In genomic region chr16:56914896-56915295, GRCh38 we compare ENCODE assay signal across 30 cellular contexts. TPM values are rescaled to one million over a fixed set of nuclear protein-coding genes. Genes with fewer than 3 reads are reported as not detected.
A peak's percentile ranks its signal among the peaks of the same experiment; 100 is the strongest.
DNase-seq lines count a peak whose midpoint lies in the region; ATAC-seq, FAIRE-seq and TF ChIP-seq lines count a peak whose summit lies in the region.
"Had no signal": no experiment of that assay in that cellular context is flagged by ENCODE, and none has a peak within 500 bp of the region (broad histone marks: within the 10 kb centered on the region; RNA-seq: fewer than 3 reads in every experiment).

No MANE protein-coding gene starts in this region.

- H3K27ac ChIP-seq in heart right ventricle, result peak overlapping the region in 8 of 10 donors; percentile 0 to 71 (median 49)
- peak overlapping the region; percentile 20 to 61 for H3K27ac ChIP-seq in kidney (ENCODE audit: low read depth in 2 of 2, low read length in 2 of 2)
- H3K27ac ChIP-seq in sigmoid colon, result no peak overlapping the region
- H3K27ac ChIP-seq: colonic mucosa had no signal

- TF ChIP-seq CTCF in heart right ventricle (IDR thresholded peaks at IDR 0.05) (no peak), kidney (IDR thresholded peaks at IDR 0.05; ENCODE audit: borderline replicate concordance, extremely low read depth, insufficient read depth) (no peak), sigmoid colon (IDR thresholded peaks at IDR 0.05) (no peak), GM20000 (IDR thresholded peaks at IDR 0.05; ENCODE audit: extremely low read depth, missing control alignments) (no peak)

- H3K9ac ChIP-seq in kidney (ENCODE audit: low read length in 2 of 2), result no peak overlapping the region

- H3K4me1 ChIP-seq in heart right ventricle, result peaks cover 5 to 79% (median 54%) of the 10 kb centered on the region in 9 donors
- peaks cover 12 to 22% of the 10 kb centered on the region in 2 donors for H3K4me1 ChIP-seq in kidney (ENCODE audit: control insufficient read depth in 1 of 2, insufficient read depth in 1 of 2, low read depth in 1 of 2, low read length in 2 of 2)
- H3K4me1 ChIP-seq in sigmoid colon, result no peaks in the 10 kb centered on the region
- H3K4me1 ChIP-seq: colonic mucosa had no signal

- intact Hi-C loops in heart right ventricle (cut with DNase I) (loop anchor here in 1 of 10 donors (5.0 kb wide), 1 partner anchor 43 kb away; no protein-coding TSS in a partner anchor), Right ventricle myocardium inferior (cut with DNase I) (loop anchor here (5.0 kb wide), 1 partner anchor 48 kb away; the partner anchor contains the start of gene SLC12A3), kidney (cut with DNase I) (no loop called here), sigmoid colon (cut with DNase I) (no loop called here)

- TF ChIP-seq POLR2A in sigmoid colon (IDR thresholded peaks at IDR 0.05), result no peak

- no peak for DNase-seq in heart right ventricle
- DNase-seq in Right ventricle myocardium inferior (ENCODE audit: missing footprints), result no peak
- DNase-seq in kidney, result no peak
- peak; percentile 18 for DNase-seq in sigmoid colon
- no peak for DNase-seq in NCI-H2081 (lab: John Stamatoyannopoulos, UW)
- DNase-seq in NCI-H2196 (lab: John Stamatoyannopoulos, UW; ENCODE audit: unreplicated experiment), result no peak
- DNase-seq in GM20000 (ENCODE audit: low spot score), result no peak
- DNase-seq: activated CD4-positive, alpha-beta T cell treated with anti-CD3 and anti-CD28 coated beads for 1 hour; activated CD8-positive, alpha-beta T cell treated with anti-CD3 and anti-CD28 coated beads, Interleukin-2, amount 10 ng/mL, durations not matched to agents 7 days and 5 days; activated effector memory CD4-positive, alpha-beta T cell treated with anti-CD3 and anti-CD28 coated beads, Interleukin-2, amount 50 U/mL, for 16 hours; activated T-cell treated with anti-CD3 and anti-CD28 coated beads for 4 hours; Caco-2; colonic mucosa; DMS79 treated with DMSO at 0.1 percent for 48 hours; Karpas-422; NCI-H1694 treated with DMSO at 0.1 percent for 48 hours; NCI-H2171 treated with DMSO at 0.1 percent for 48 hours; NCI-H526; retina; stimulated activated naive CD8-positive, alpha-beta T cell treated with anti-CD3 and anti-CD28 coated beads, Interleukin-15, amount 100 ng/mL, for 72 hours; transverse colon had no signal

- 85 to 97% methylated on average over 7 of the region's 7 CpGs for whole genome bisulfite sequencing in heart right ventricle, 2 donors
- 84 to 99% methylated on average over 7 of the region's 7 CpGs for WGBS in sigmoid colon, 2 donors

- FAIRE-seq in kidney (lab: Jason Lieb, UNC), result no peak
- FAIRE-seq: H54, keratinocyte had no signal

- H3K4me3 ChIP-seq in heart right ventricle (no peak overlapping the region), kidney (ENCODE audit: low read length in 2 of 2) (no peak overlapping the region), sigmoid colon (no peak overlapping the region)
- H3K4me3 ChIP-seq: colonic mucosa, gastroesophageal sphincter, transverse colon had no signal

- H3K27me3 ChIP-seq in heart right ventricle, result no peaks in the 10 kb centered on the region
- H3K27me3 ChIP-seq in sigmoid colon, result no peaks in the 10 kb centered on the region
- H3K27me3 ChIP-seq: colonic mucosa, gastroesophageal sphincter, transverse colon had no signal

- H3K9me3 ChIP-seq in heart right ventricle (no peaks in the 10 kb centered on the region), kidney (ENCODE audit: control insufficient read depth in 1 of 2, low read length in 2 of 2) (no peaks in the 10 kb centered on the region), sigmoid colon (no peaks in the 10 kb centered on the region)
- H3K9me3 ChIP-seq: Caco-2, colonic mucosa, gastroesophageal sphincter, transverse colon had no signal

- ATAC-seq in heart right ventricle (no peak), Right ventricle myocardium inferior (no peak), HG03175 (IDR thresholded peaks at IDR 0.05; ENCODE audit: unreplicated experiment) (no peak)
- ATAC-seq: activated CD8-positive, alpha-beta T cell treated with anti-CD3 and anti-CD28 coated beads, Interleukin-2, amount 10 ng/mL, durations not matched to agents 7 days and 5 days; gastroesophageal sphincter; stimulated activated naive CD8-positive, alpha-beta T cell treated with anti-CD3 and anti-CD28 coated beads, Interleukin-15, amount 100 ng/mL, for 72 hours had no signal

- no peak for TF ChIP-seq EP300 in sigmoid colon (IDR thresholded peaks at IDR 0.05)

- H3K36me3 ChIP-seq in heart right ventricle (no peaks in the 10 kb centered on the region), kidney (ENCODE audit: control insufficient read depth in 1 of 2, insufficient read depth in 2 of 2, low read length in 2 of 2) (no peaks in the 10 kb centered on the region), sigmoid colon (no peaks in the 10 kb centered on the region)
- H3K36me3 ChIP-seq: colonic mucosa, gastroesophageal sphincter, transverse colon had no signal

RNA-seq across cellular contexts. Expression of gene HERPUD1, which starts 17.0 kb away (rescaled TPM):
- 100 to 1,000 TPM; 107 to 175 (median 128) TPM for total RNA-seq in heart right ventricle
- 100 to 1,000 TPM in 1 of 2 donors, 10 to 100 TPM in 1; 29.6 to 151 TPM for polyA plus RNA-seq in heart right ventricle
- total RNA-seq in Right ventricle myocardium inferior, result 114 TPM
- 209 TPM for total RNA-seq in kidney
- polyA plus RNA-seq in kidney (ENCODE audit: insufficient read depth, low read depth, low replicate concordance), result 234 TPM
- 10 to 100 TPM; 63.1 to 93.1 (median 73.1) TPM for total RNA-seq in sigmoid colon
- polyA plus RNA-seq in sigmoid colon, result 100 to 1,000 TPM in 1 of 3 donors, 10 to 100 TPM in 2; 54.1 to 119 (median 59.2) TPM

RNA-seq across cellular contexts. Expression of gene CETP, which starts 46.9 kb away (rescaled TPM):
- 1 to 10 TPM in 1 of 10 donors, under 1 TPM in 6, not detected in 3; 0.17 to 2.1 (median 0.31) TPM for total RNA-seq in heart right ventricle
- under 1 TPM; 0.15 to 0.32 TPM for polyA plus RNA-seq in heart right ventricle
- 0.32 TPM for total RNA-seq in Right ventricle myocardium inferior
- total RNA-seq in kidney, result 1.3 TPM
- polyA plus RNA-seq in kidney (ENCODE audit: insufficient read depth, low read depth, low replicate concordance), result 2.1 TPM
- total RNA-seq in sigmoid colon, result under 1 TPM in 2 of 4 donors, not detected in 2; 0.36 to 0.55 TPM
- polyA plus RNA-seq in sigmoid colon, result 1 to 10 TPM in 2 of 3 donors, not detected in 1; 1.2 to 2.1 TPM
- total RNA-seq: A673; activated CD8-positive, alpha-beta T cell treated with anti-CD3 and anti-CD28 coated beads, Interleukin-2, amount 10 ng/mL, durations not matched to agents 7 days and 5 days; Caco-2; colonic mucosa; SK-MEL-5; T-helper 1 cell treated with Interleukin-12 subunit alpha and Interleukin-12 subunit beta and Interleukin-4 antibody, amounts not matched to agents 30 ng/mL and 1 ng/mL, for 36 hours had no signal
- polyA plus RNA-seq: keratinocyte had no signal

RNA-seq across cellular contexts. Expression of gene SLC12A3, which starts 49.9 kb away (rescaled TPM):
- not detected for total RNA-seq in heart right ventricle
- not detected for polyA plus RNA-seq in heart right ventricle
- not detected for total RNA-seq in Right ventricle myocardium inferior
- 5.4 TPM for total RNA-seq in kidney
- polyA plus RNA-seq in kidney (ENCODE audit: insufficient read depth, low read depth, low replicate concordance), result 277 TPM
- not detected for total RNA-seq in sigmoid colon
- under 1 TPM in 1 of 3 donors, not detected in 2; 0.16 TPM for polyA plus RNA-seq in sigmoid colon
- total RNA-seq: A673; activated CD8-positive, alpha-beta T cell treated with anti-CD3 and anti-CD28 coated beads, Interleukin-2, amount 10 ng/mL, durations not matched to agents 7 days and 5 days; colonic mucosa; gastroesophageal sphincter; lung microvascular endothelial cell; SK-MEL-5; T-helper 1 cell treated with Interleukin-12 subunit alpha and Interleukin-12 subunit beta and Interleukin-4 antibody, amounts not matched to agents 30 ng/mL and 1 ng/mL, for 36 hours; transverse colon had no signal
- polyA plus RNA-seq: BJ, keratinocyte had no signal

Comparison
In these comparisons a context has a peak if more than half of its experiments do, and no peak if none do; other contexts are left out.
1. H3K27ac ChIP-seq: peak in heart right ventricle (8 of 10) and kidney (2 of 2); none in sigmoid colon (0 of 4).